Comparison of ENCODE assay signal across 14 cellular contexts in genomic region chrX:118588715-118589114, GRCh38.
DNase-seq lines count a peak whose midpoint lies in the region; ATAC-seq and TF ChIP-seq lines count a peak whose summit lies in the region.
"Had no signal": no experiment of that assay in that cellular context is flagged by ENCODE, and none has a peak within 500 bp of the region (broad histone marks: within the 10 kb centered on the region; RNA-seq: fewer than 3 reads in every experiment).

No MANE protein-coding gene starts in this region.

- H3K27me3 Mint-ChIP-seq in activated T-cell treated with anti-CD3 and anti-CD28 coated beads, Interleukin-2, amount 50 U/mL, for 24 hours = no peaks in the 10 kb centered on the region
- H3K27me3 Mint-ChIP-seq in neural progenitor cell (ENCODE audit: insufficient read depth, low read depth) = no peaks in the 10 kb centered on the region
- H3K27me3 Mint-ChIP-seq in T-helper 2 cell treated with Interferon-gamma antibody and Interleukin-4, amounts not matched to agents 5 μg/mL and 100 μg/mL, for 36 hours (ENCODE audit: low read depth) = no peaks in the 10 kb centered on the region
- H3K27me3 Mint-ChIP-seq: B cell; CD4-positive, alpha-beta memory T cell had no signal

- peaks cover 69% of the 10 kb centered on the region for H3K36me3 Mint-ChIP-seq in activated T-cell treated with anti-CD3 and anti-CD28 coated beads, Interleukin-2, amount 50 U/mL, for 24 hours (ENCODE audit: low read depth)
- peaks cover 36% of the 10 kb centered on the region for H3K36me3 Mint-ChIP-seq in neural progenitor cell
- H3K36me3 Mint-ChIP-seq in T-helper 2 cell treated with Interferon-gamma antibody and Interleukin-4, amounts not matched to agents 5 μg/mL and 100 μg/mL, for 36 hours (ENCODE audit: low read depth) = peaks cover 41% of the 10 kb centered on the region

- H3K36me3 ChIP-seq in HEK293 (ENCODE audit: control insufficient read depth in 2 of 2, insufficient read depth in 1 of 2, low read length in 2 of 2) (no peaks in the 10 kb centered on the region), neural progenitor cell (no peaks in the 10 kb centered on the region), heart right ventricle (peaks cover 0 to 22% (median 0%) of the 10 kb centered on the region in 9 donors)

- no peaks in the 10 kb centered on the region for H3K79me2 ChIP-seq in neural progenitor cell (ENCODE audit: low read depth)

- CTCF ChIA-PET in HEK293 (lab: Yijun Ruan, JAX) = interaction anchor here (0.7 kb wide), 1 partner anchor 39 kb away, joined by 3 read pairs; no protein-coding TSS in a partner anchor

- POLR2A ChIA-PET in HEK293 (lab: Yijun Ruan, JAX) = no interaction called here

- no peak overlapping the region for H2AFZ ChIP-seq in neural progenitor cell (replicated peaks)

- intact Hi-C loops in heart right ventricle (cut with DNase I) = no loop called here

- no peaks in the 10 kb centered on the region for H4K20me1 ChIP-seq in neural progenitor cell (ENCODE audit: low read depth)

- H3K4me3 ChIP-seq in HEK293 (ENCODE audit: low read depth, low read length) (no peak overlapping the region), neural progenitor cell (no peak overlapping the region), heart right ventricle (no peak overlapping the region)

- TF ChIP-seq CTCF in HEK293 (tag by site-specific recombination; IDR thresholded peaks at IDR 0.05) = no peak
- TF ChIP-seq CTCF in neural progenitor cell (IDR thresholded peaks at IDR 0.05) = no peak
- TF ChIP-seq CTCF in heart right ventricle (IDR thresholded peaks at IDR 0.05) = no peak

- no peak overlapping the region for H3K9ac ChIP-seq in neural progenitor cell

- ATAC-seq in heart right ventricle = no peak
- ATAC-seq: HCT116 had no signal

- H3K4me1 ChIP-seq in HEK293 (ENCODE audit: control insufficient read depth, insufficient read depth, low read length) (no peaks in the 10 kb centered on the region), neural progenitor cell (no peaks in the 10 kb centered on the region), heart right ventricle (no peaks in the 10 kb centered on the region)

- H3K27ac ChIP-seq in HEK293 (ENCODE audit: extremely low read depth, low read depth, low read length) (no peak overlapping the region), neural progenitor cell (no peak overlapping the region), heart right ventricle (no peak overlapping the region)

- 74 to 76% methylated on average over 3 of the region's 3 CpGs for WGBS in heart right ventricle, 2 donors

- H3K9me3 Mint-ChIP-seq in activated T-cell treated with anti-CD3 and anti-CD28 coated beads, Interleukin-2, amount 50 U/mL, for 24 hours = no peaks in the 10 kb centered on the region
- no peaks in the 10 kb centered on the region for H3K9me3 Mint-ChIP-seq in neural progenitor cell
- H3K9me3 Mint-ChIP-seq in T-helper 2 cell treated with Interferon-gamma antibody and Interleukin-4, amounts not matched to agents 5 μg/mL and 100 μg/mL, for 36 hours = no peaks in the 10 kb centered on the region
- H3K9me3 Mint-ChIP-seq: CD4-positive, alpha-beta memory T cell had no signal

- no peaks in the 10 kb centered on the region for H3F3A ChIP-seq in neural progenitor cell (ENCODE audit: low read depth)

- H3K27ac Mint-ChIP-seq in activated T-cell treated with anti-CD3 and anti-CD28 coated beads, Interleukin-2, amount 50 U/mL, for 24 hours = peak overlapping the region; percentile 50
- peak overlapping the region; percentile 9 for H3K27ac Mint-ChIP-seq in neural progenitor cell
- H3K27ac Mint-ChIP-seq in T-helper 2 cell treated with Interferon-gamma antibody and Interleukin-4, amounts not matched to agents 5 μg/mL and 100 μg/mL, for 36 hours = no peak overlapping the region

- no peak overlapping the region for H3K4me3 Mint-ChIP-seq in activated T-cell treated with anti-CD3 and anti-CD28 coated beads, Interleukin-2, amount 50 U/mL, for 24 hours
- no peak overlapping the region for H3K4me3 Mint-ChIP-seq in neural progenitor cell
- no peak overlapping the region for H3K4me3 Mint-ChIP-seq in T-helper 2 cell treated with Interferon-gamma antibody and Interleukin-4, amounts not matched to agents 5 μg/mL and 100 μg/mL, for 36 hours
- H3K4me3 Mint-ChIP-seq: B cell; CD4-positive, alpha-beta memory T cell had no signal

- peaks cover 8% of the 10 kb centered on the region for H3K4me1 Mint-ChIP-seq in activated T-cell treated with anti-CD3 and anti-CD28 coated beads, Interleukin-2, amount 50 U/mL, for 24 hours (ENCODE audit: low read depth)
- H3K4me1 Mint-ChIP-seq in neural progenitor cell = peaks cover 8% of the 10 kb centered on the region
- no peaks in the 10 kb centered on the region for H3K4me1 Mint-ChIP-seq in T-helper 2 cell treated with Interferon-gamma antibody and Interleukin-4, amounts not matched to agents 5 μg/mL and 100 μg/mL, for 36 hours (ENCODE audit: low read depth)

- DNase-seq in activated T-cell treated with anti-CD3 and anti-CD28 coated beads, Interleukin-2, amount 50 U/mL, for 24 hours = no peak
- no peak for DNase-seq in activated T-cell treated with anti-CD3 and anti-CD28 coated beads, Interleukin-2, amount 50 U/mL, for 1 hour
- DNase-seq in amniotic epithelial cell (ENCODE audit: low read depth) (peak; percentile 18), neural progenitor cell (ENCODE audit: low spot score) (no peak), heart right ventricle (no peak)
- no peak for DNase-seq in T-helper 2 cell treated with Interferon-gamma antibody and Interleukin-4, amounts not matched to agents 5 μg/mL and 100 μg/mL, for 36 hours (ENCODE audit: low spot score)
- DNase-seq: C1 segment of cervical spinal cord; CD4-positive, alpha-beta memory T cell; DMS53; GF-D8; IMR-90 had no signal

- H3K9me3 ChIP-seq in HEK293 (ENCODE audit: control insufficient read depth, insufficient read depth, low read depth, low read length) = no peaks in the 10 kb centered on the region
- no peaks in the 10 kb centered on the region for H3K9me3 ChIP-seq in neural progenitor cell (ENCODE audit: low read depth)
- H3K9me3 ChIP-seq in heart right ventricle = no peaks in the 10 kb centered on the region

- no peak overlapping the region for H3K4me2 ChIP-seq in neural progenitor cell

- H3K27me3 ChIP-seq in neural progenitor cell (no peaks in the 10 kb centered on the region), heart right ventricle (no peaks in the 10 kb centered on the region)

TF ChIP-seq in HEK293, 187 proteins besides CTCF, POLR2A, EP300 and RAD21 (continues in another document):
- peak; percentile 100 for TF ChIP-seq TCF7L2 (IDR thresholded peaks at IDR 0.05; ENCODE audit: borderline replicate concordance, low read depth, low read length)
- no peak for TF ChIP-seq BCL6B (tag by site-specific recombination; IDR thresholded peaks at IDR 0.05)
- TF ChIP-seq ZBTB7A (tag by site-specific recombination; IDR thresholded peaks at IDR 0.05; ENCODE audit: low read depth) = no peak
- TF ChIP-seq ZNF670 (tag by site-specific recombination; IDR thresholded peaks at IDR 0.05; ENCODE audit: low read depth) = no peak
- TF ChIP-seq ZNF302 (tag by site-specific recombination; IDR thresholded peaks at IDR 0.05; ENCODE audit: low read depth) = no peak
- TF ChIP-seq ZNF664 (tag by site-specific recombination; IDR thresholded peaks at IDR 0.05) = no peak
- TF ChIP-seq ZNF704 (tag by site-specific recombination; IDR thresholded peaks at IDR 0.05) = no peak
- no peak for TF ChIP-seq ZNF202 (tag by site-specific recombination; IDR thresholded peaks at IDR 0.05; ENCODE audit: borderline replicate concordance)
- TF ChIP-seq ZNF488 (tag by site-specific recombination; IDR thresholded peaks at IDR 0.05) = no peak
- no peak for TF ChIP-seq ZNF707 (tag by site-specific recombination; IDR thresholded peaks at IDR 0.05)
- no peak for TF ChIP-seq ZBTB44 (tag by site-specific recombination; IDR thresholded peaks at IDR 0.05)
- no peak for TF ChIP-seq ZNF837 (tag by site-specific recombination; IDR thresholded peaks at IDR 0.05)
- no peak for TF ChIP-seq ZNF37A (tag by site-specific recombination; IDR thresholded peaks at IDR 0.05)
